Comparison of ENCODE assay signal across 22 cellular contexts in the genomic region with DNA sequence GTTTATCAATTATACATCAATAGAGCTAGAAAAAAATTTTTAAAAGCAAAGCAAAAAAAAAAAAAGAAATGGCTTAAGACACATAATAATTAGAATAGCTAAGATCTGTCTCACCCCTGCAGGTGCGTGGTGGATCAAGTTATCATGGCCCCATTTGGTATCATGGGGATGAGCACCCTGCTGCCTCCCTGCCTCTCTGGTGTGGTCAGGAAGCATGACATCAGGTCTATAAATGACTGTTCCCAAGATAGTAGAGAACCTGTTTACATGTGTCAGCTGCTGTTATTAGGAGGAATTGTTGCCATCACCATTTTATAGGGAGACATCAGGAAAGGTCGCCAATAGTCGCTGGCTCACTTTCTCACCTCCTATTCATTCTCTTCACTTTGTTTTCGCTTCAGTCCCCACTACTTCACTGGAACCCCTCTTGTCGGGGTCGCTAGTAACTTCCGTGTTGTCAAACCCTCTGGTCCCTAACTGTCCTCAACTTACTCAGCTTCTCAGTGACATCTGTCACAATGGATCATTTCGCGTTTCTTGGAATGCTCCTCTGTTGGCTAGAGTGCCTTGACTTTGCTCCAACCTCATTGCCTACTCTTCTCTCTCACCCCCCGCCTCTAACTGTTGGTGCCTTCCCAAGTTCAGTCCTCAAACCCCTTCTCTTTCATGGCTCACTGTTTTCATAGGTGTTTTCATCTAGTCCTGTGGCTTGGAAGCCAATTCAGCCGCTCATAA. TPM values are rescaled to one million over a fixed set of nuclear protein-coding genes. Genes with fewer than 3 reads are reported as not detected.
DNase-seq lines count a peak whose midpoint lies in the region; ATAC-seq and TF ChIP-seq lines count a peak whose summit lies in the region.
"Had no signal": no experiment of that assay in that cellular context is flagged by ENCODE, and none has a peak within 500 bp of the region (broad histone marks: within the 10 kb centered on the region; RNA-seq: fewer than 3 reads in every experiment).

No MANE protein-coding gene starts in this region.

- H3K9me3 ChIP-seq in left ventricle myocardium inferior (replicated peaks) (no peaks in the 10 kb centered on the region), psoas muscle (no peaks in the 10 kb centered on the region), body of pancreas (no peaks in the 10 kb centered on the region)
- H3K9me3 ChIP-seq: BLaER1, Caco-2, MG63 had no signal

- H3K4me1 ChIP-seq in left ventricle myocardium inferior (peaks cover 36% of the 10 kb centered on the region), psoas muscle (peaks cover 45% of the 10 kb centered on the region), body of pancreas (peaks cover 12% of the 10 kb centered on the region)

- H3K4me3 ChIP-seq in left ventricle myocardium inferior (no peak overlapping the region), psoas muscle (peak overlapping the region; percentile 48), body of pancreas (no peak overlapping the region)
- H3K4me3 ChIP-seq: BLaER1, GM23248, MG63, PC-9 had no signal

- H3K27me3 Mint-ChIP-seq in endothelial cell (ENCODE audit: unreplicated experiment): peaks cover 7% of the 10 kb centered on the region
- no peaks in the 10 kb centered on the region for H3K27me3 Mint-ChIP-seq in activated CD4-positive, alpha-beta T cell treated with anti-CD3 and anti-CD28 coated beads, Interleukin-2, amount 10 ng/mL, durations not matched to agents 7 days and 5 days
- H3K27me3 Mint-ChIP-seq: CD4-positive, alpha-beta memory T cell had no signal

- CTCF ChIA-PET in activated CD4-positive, alpha-beta T cell treated with anti-CD3 and anti-CD28 coated beads, Interleukin-2, amount 10 ng/mL, durations not matched to agents 7 days and 5 days (lab: Charles Lee): interaction anchor here (0.6 to 1.1 kb wide), 2 partner anchors 9 to 169 kb away, joined by 5 to 6 read pairs; no protein-coding TSS in a partner anchor

- TF ChIP-seq CTCF in left ventricle myocardium inferior (IDR thresholded peaks at IDR 0.05; ENCODE audit: borderline replicate concordance) (no peak), endothelial cell (IDR thresholded peaks at IDR 0.05; ENCODE audit: unreplicated experiment) (no peak), psoas muscle (IDR thresholded peaks at IDR 0.05) (no peak), body of pancreas (IDR thresholded peaks at IDR 0.05) (no peak)

- H3K36me3 ChIP-seq in left ventricle myocardium inferior (peaks cover 46% of the 10 kb centered on the region), psoas muscle (ENCODE audit: insufficient read depth in 1 of 2, low read depth in 1 of 2) (peaks cover 0 to 46% of the 10 kb centered on the region in 2 donors), body of pancreas (replicated peaks in 1 of 2; ENCODE audit: insufficient read depth in 1 of 2, low read depth in 2 of 2) (peaks cover 0 to 4% of the 10 kb centered on the region in 2 donors)

- peaks cover 10% of the 10 kb centered on the region for H3K4me1 Mint-ChIP-seq in endothelial cell (ENCODE audit: unreplicated experiment)
- H3K4me1 Mint-ChIP-seq in activated CD4-positive, alpha-beta T cell treated with anti-CD3 and anti-CD28 coated beads, Interleukin-2, amount 10 ng/mL, durations not matched to agents 7 days and 5 days: peaks cover 24% of the 10 kb centered on the region

- H3K9me3 Mint-ChIP-seq in endothelial cell (ENCODE audit: unreplicated experiment): no peaks in the 10 kb centered on the region
- H3K9me3 Mint-ChIP-seq in activated CD4-positive, alpha-beta T cell treated with anti-CD3 and anti-CD28 coated beads, Interleukin-2, amount 10 ng/mL, durations not matched to agents 7 days and 5 days: no peaks in the 10 kb centered on the region
- H3K9me3 Mint-ChIP-seq: CD4-positive, alpha-beta memory T cell had no signal

- ATAC-seq in left cardiac atrium (no peak), psoas muscle (peak; percentile 88 to 90 (median 88)), body of pancreas (no peak), left lobe of liver (no peak)

- POLR2A ChIA-PET in activated CD4-positive, alpha-beta T cell treated with anti-CD3 and anti-CD28 coated beads, Interleukin-2, amount 10 ng/mL, durations not matched to agents 7 days and 5 days (lab: Charles Lee): no interaction called here

- no peaks in the 10 kb centered on the region for H3K27me3 ChIP-seq in left ventricle myocardium inferior (ENCODE audit: low read depth)
- no peaks in the 10 kb centered on the region for H3K27me3 ChIP-seq in psoas muscle (ENCODE audit: insufficient read depth in 3 of 3, low read length in 2 of 3)
- no peaks in the 10 kb centered on the region for H3K27me3 ChIP-seq in body of pancreas
- H3K27me3 ChIP-seq: BLaER1, MG63 had no signal

- intact Hi-C loops in left ventricle myocardium inferior (cut with micrococcal nuclease) (no loop called here), left cardiac atrium (cut with DNase I) (no loop called here), psoas muscle (cut with DNase I) (loop anchor here (5.0 to 10.0 kb wide), 3 partner anchors 96 to 442 kb away; a partner anchor contains a TSS), body of pancreas (cut with DNase I) (no loop called here)

- DNase-seq in left ventricle myocardium inferior: no peak
- no peak for DNase-seq in left cardiac atrium
- DNase-seq in endothelial cell (ENCODE audit: low spot score): no peak
- DNase-seq in psoas muscle: peak; percentile 23 to 75
- DNase-seq in body of pancreas: no peak
- DNase-seq in activated CD4-positive, alpha-beta T cell treated with anti-CD3 and anti-CD28 coated beads, Interleukin-2, amount 10 ng/mL, durations not matched to agents 7 days and 5 days: no peak
- no peak for DNase-seq in left lobe of liver (ENCODE audit: low spot score)
- DNase-seq: Caco-2; CD4-positive, alpha-beta memory T cell; GM23248; H7; IMR-90; KG1; MG63; NCI-H2029; NCI-H446 treated with DMSO at 0.1 percent for 48 hours; NCI-H526; NCI-H82; NK-92 treated with Interleukin-12 subunit alpha and Interleukin-12 subunit beta, amount 100 ng/mL, for 24 hours; PC-9; SHP77 had no signal

- 29 to 56% (median 31%) methylated on average over 11 of the region's 11 CpGs for WGBS in psoas muscle, 3 donors
- WGBS in body of pancreas, 2 donors: 88 to 95% methylated on average over 11 of the region's 11 CpGs

- peaks cover 31% of the 10 kb centered on the region for H3K36me3 Mint-ChIP-seq in endothelial cell (ENCODE audit: low read depth, unreplicated experiment)
- peaks cover 35% of the 10 kb centered on the region for H3K36me3 Mint-ChIP-seq in activated CD4-positive, alpha-beta T cell treated with anti-CD3 and anti-CD28 coated beads, Interleukin-2, amount 10 ng/mL, durations not matched to agents 7 days and 5 days (ENCODE audit: low read depth)

- H3K4me3 Mint-ChIP-seq in endothelial cell (ENCODE audit: unreplicated experiment): peak overlapping the region; percentile 8
- no peak overlapping the region for H3K4me3 Mint-ChIP-seq in activated CD4-positive, alpha-beta T cell treated with anti-CD3 and anti-CD28 coated beads, Interleukin-2, amount 10 ng/mL, durations not matched to agents 7 days and 5 days
- H3K4me3 Mint-ChIP-seq: CD4-positive, alpha-beta memory T cell had no signal

- H3K27ac ChIP-seq in left ventricle myocardium inferior (replicated peaks) (peak overlapping the region; percentile 39), psoas muscle (peak overlapping the region; percentile 94), body of pancreas (no peak overlapping the region)
- H3K27ac ChIP-seq: BLaER1, GM23248, PC-9 had no signal

- TF ChIP-seq POLR2A in body of pancreas (IDR thresholded peaks at IDR 0.05): no peak

- no peak overlapping the region for H3K27ac Mint-ChIP-seq in endothelial cell (ENCODE audit: unreplicated experiment)
- no peak overlapping the region for H3K27ac Mint-ChIP-seq in activated CD4-positive, alpha-beta T cell treated with anti-CD3 and anti-CD28 coated beads, Interleukin-2, amount 10 ng/mL, durations not matched to agents 7 days and 5 days

RNA-seq across cellular contexts. Expression of a gene that starts 4.7 kb away (rescaled TPM):
- 22.2 TPM for total RNA-seq in left ventricle myocardium inferior
- 10 to 100 TPM; 18.2 to 18.9 TPM for total RNA-seq in left cardiac atrium
- total RNA-seq in endothelial cell (ENCODE audit: unreplicated experiment): 36.9 TPM
- 10 to 100 TPM; 40.6 to 56.7 (median 44.9) TPM for total RNA-seq in psoas muscle
- 10 to 100 TPM; 28.3 to 56.8 (median 53.9) TPM for polyA plus RNA-seq in psoas muscle
- total RNA-seq in body of pancreas: 10 to 100 TPM; 14.8 to 18.9 TPM
- total RNA-seq in activated CD4-positive, alpha-beta T cell treated with anti-CD3 and anti-CD28 coated beads, Interleukin-2, amount 10 ng/mL, durations not matched to agents 7 days and 5 days: 10 to 100 TPM; 32.0 to 33.5 TPM
- 10.3 TPM for total RNA-seq in left lobe of liver

RNA-seq across cellular contexts. Expression of a gene that starts 4.8 kb away (rescaled TPM):
- 0.55 TPM for total RNA-seq in left ventricle myocardium inferior
- under 1 TPM in 1 of 2 donors, not detected in 1; 0.39 TPM for total RNA-seq in left cardiac atrium
- total RNA-seq in endothelial cell (ENCODE audit: unreplicated experiment): not detected
- 1 to 10 TPM in 1 of 4 donors, under 1 TPM in 2, not detected in 1; 0.64 to 1.2 (median 0.73) TPM for total RNA-seq in psoas muscle
- under 1 TPM; 0.51 to 0.79 (median 0.61) TPM for polyA plus RNA-seq in psoas muscle
- total RNA-seq in body of pancreas: not detected
- total RNA-seq in activated CD4-positive, alpha-beta T cell treated with anti-CD3 and anti-CD28 coated beads, Interleukin-2, amount 10 ng/mL, durations not matched to agents 7 days and 5 days: not detected
- not detected for total RNA-seq in left lobe of liver
- total RNA-seq: CD4-positive, alpha-beta memory T cell; H7 had no signal
- polyA plus RNA-seq: CD4-positive, alpha-beta memory T cell had no signal

RNA-seq across cellular contexts. Expression of a gene that starts 15.9 kb away (rescaled TPM):
- total RNA-seq in left ventricle myocardium inferior (0.91 TPM), left cardiac atrium (1 to 10 TPM in 1 of 2 donors, under 1 TPM in 1; 0.73 to 1.6 TPM), endothelial cell (ENCODE audit: unreplicated experiment) (22.9 TPM), psoas muscle (under 1 TPM; 0.32 to 0.42 (median 0.38) TPM), body of pancreas (not detected), left lobe of liver (0.96 TPM)
- polyA plus RNA-seq in psoas muscle: under 1 TPM in 2 of 3 donors, not detected in 1; 0.35 to 0.40 TPM
- 100 to 1,000 TPM; 232 to 244 TPM for total RNA-seq in activated CD4-positive, alpha-beta T cell treated with anti-CD3 and anti-CD28 coated beads, Interleukin-2, amount 10 ng/mL, durations not matched to agents 7 days and 5 days

RNA-seq across cellular contexts. Expression of a gene that starts 30.6 kb away (rescaled TPM):
- total RNA-seq in left ventricle myocardium inferior (0.33 TPM), left cardiac atrium (under 1 TPM in 1 of 2 donors, not detected in 1; 0.32 TPM), endothelial cell (ENCODE audit: unreplicated experiment) (not detected), psoas muscle (1,000 to 10,000 TPM; 1,390 to 3,666 (median 2,654) TPM), body of pancreas (not detected), left lobe of liver (not detected)
- over 10,000 TPM in 1 of 3 donors, 1,000 to 10,000 TPM in 2; 2,508 to 10,677 (median 9,192) TPM for polyA plus RNA-seq in psoas muscle
- total RNA-seq in activated CD4-positive, alpha-beta T cell treated with anti-CD3 and anti-CD28 coated beads, Interleukin-2, amount 10 ng/mL, durations not matched to agents 7 days and 5 days: not detected
- total RNA-seq: Caco-2; CD4-positive, alpha-beta memory T cell; GM23248; IMR-90; PC-9 had no signal

RNA-seq across cellular contexts. Expression of a gene that starts 37.1 kb away (rescaled TPM):
- total RNA-seq in left ventricle myocardium inferior (24.7 TPM), left cardiac atrium (10 to 100 TPM; 23.2 to 30.2 TPM), endothelial cell (ENCODE audit: unreplicated experiment) (11.9 TPM), psoas muscle (10 to 100 TPM; 22.3 to 44.9 (median 31.6) TPM), body of pancreas (10 to 100 TPM; 42.8 to 46.5 TPM), left lobe of liver (7.9 TPM)
- 10 to 100 TPM in 2 of 3 donors, 1 to 10 TPM in 1; 8.7 to 63.9 (median 21.2) TPM for polyA plus RNA-seq in psoas muscle
- under 1 TPM; 0.72 to 0.87 TPM for total RNA-seq in activated CD4-positive, alpha-beta T cell treated with anti-CD3 and anti-CD28 coated beads, Interleukin-2, amount 10 ng/mL, durations not matched to agents 7 days and 5 days

Comparison
In these comparisons a context has a peak if more than half of its experiments do, and no peak if none do; other contexts are left out.
1. DNase-seq: peak in psoas muscle (2 of 2); none in left ventricle myocardium inferior (single experiment), left cardiac atrium (single experiment), endothelial cell (single experiment), body of pancreas (0 of 4), activated CD4-positive, alpha-beta T cell treated with anti-CD3 and anti-CD28 coated beads, Interleukin-2, amount 10 ng/mL, durations not matched to agents 7 days and 5 days (single experiment) and left lobe of liver (single experiment).
2. H3K27ac ChIP-seq: peak in left ventricle myocardium inferior (single experiment) and psoas muscle (single experiment); none in body of pancreas (0 of 4).
3. ATAC-seq: peak in psoas muscle (4 of 4); none in left cardiac atrium (0 of 2), body of pancreas (single experiment) and left lobe of liver (single experiment).
4. intact Hi-C loops: an anchor here in psoas muscle (5.0 to 10.0 kb wide); none called in left ventricle myocardium inferior, left cardiac atrium and body of pancreas.